In genomic region chr1:63317007-63317813, GRCh38 we compare ENCODE assay signal across 1 cellular context.
A peak's percentile ranks its signal among the peaks of the same experiment; 100 is the strongest.
TF ChIP-seq lines count a peak whose summit lies in the region.

No MANE protein-coding gene starts in this region.

TF ChIP-seq in K562, 482 proteins besides CTCF, POLR2A, EP300 and RAD21 (continued from another document and continues in another):
- peak; percentile 70 for TF ChIP-seq CTCFL (IDR thresholded peaks at IDR 0.05; ENCODE audit: borderline replicate concordance, insufficient read depth, low read depth, low read length, poor library complexity, severe bottlenecking)
- TF ChIP-seq CREB3 (tag; conservative IDR thresholded peaks at IDR 0.05; ENCODE audit: low read depth): no peak
- TF ChIP-seq NFRKB (IDR thresholded peaks at IDR 0.05; ENCODE audit: low read depth): no peak
- TF ChIP-seq JUND (IDR thresholded peaks at IDR 0.05; ENCODE audit: borderline replicate concordance, low read depth, low read length): peak; percentile 31; the same call in 1 of the 2 replicates
- no peak; the same call in 2 of the 3 replicates for TF ChIP-seq JUND (tag; IDR thresholded peaks at IDR 0.05; ENCODE audit: borderline replicate concordance, low read depth, low read length)
- TF ChIP-seq CEBPB (tag; IDR thresholded peaks at IDR 0.05): no peak
- no peak for TF ChIP-seq ZNF282 (CRISPR knock-in tag; IDR thresholded peaks at IDR 0.05)
- peak; percentile 26; the same call in 1 of the 2 replicates for TF ChIP-seq KAT7 (CRISPR knock-in tag; IDR thresholded peaks at IDR 0.05; ENCODE audit: borderline replicate concordance)
- TF ChIP-seq HES1 (IDR thresholded peaks at IDR 0.05; ENCODE audit: low read depth): no peak
- peak; percentile 66 for TF ChIP-seq CXXC5 (CRISPR knock-in tag; IDR thresholded peaks at IDR 0.05)
- no peak for TF ChIP-seq ZNF780A (CRISPR knock-in tag; IDR thresholded peaks at IDR 0.05)
- no peak for TF ChIP-seq PRPF4 (IDR thresholded peaks at IDR 0.05; ENCODE audit: insufficient read depth, low read depth, low read length, poor library complexity, severe bottlenecking)
- TF ChIP-seq ARID3A (IDR thresholded peaks at IDR 0.05; ENCODE audit: borderline replicate concordance, low read depth, low read length): no peak
- no peak for TF ChIP-seq TEAD1 (CRISPR knock-in tag; IDR thresholded peaks at IDR 0.05)
- peak; percentile 64; the same call in 1 of the 2 replicates for TF ChIP-seq ZNF263 (CRISPR knock-in tag; IDR thresholded peaks at IDR 0.05; ENCODE audit: borderline replicate concordance)
- TF ChIP-seq ZHX1 (conservative IDR thresholded peaks at IDR 0.05; ENCODE audit: low read length): no peak
- peak in 1 of 2 experiments; percentile 54; a peak in 1 of 4 replicates for TF ChIP-seq RCOR1 (IDR thresholded peaks at IDR 0.05; ENCODE audit: borderline replicate concordance in 1 of 2, low read depth in 2 of 2, low read length in 2 of 2)
- no peak for TF ChIP-seq ZNF280A (IDR thresholded peaks at IDR 0.05; ENCODE audit: low read depth, partially characterized antibody)
- TF ChIP-seq GABPB2 (CRISPR knock-in tag; conservative IDR thresholded peaks at IDR 0.05): no peak
- TF ChIP-seq UBTF (IDR thresholded peaks at IDR 0.05; ENCODE audit: borderline replicate concordance in 1 of 2, low read depth in 2 of 2, low read length in 2 of 2): peak in 1 of 2 experiments; percentile 92; a peak in 3 of 4 replicates
- TF ChIP-seq TARDBP (IDR thresholded peaks at IDR 0.05): no peak
- TF ChIP-seq ZNF324 (CRISPR knock-in tag; IDR thresholded peaks at IDR 0.05): no peak
- peak; percentile 60; the same call in 1 of the 2 replicates for TF ChIP-seq ETV5 (CRISPR knock-in tag; IDR thresholded peaks at IDR 0.05; ENCODE audit: low read depth)
- TF ChIP-seq CREM (IDR thresholded peaks at IDR 0.05; ENCODE audit: low read depth): peak; percentile 41; the same call in 1 of the 2 replicates
- TF ChIP-seq ZNF655 (CRISPR knock-in tag; IDR thresholded peaks at IDR 0.05): no peak
- TF ChIP-seq KAT8 (IDR thresholded peaks at IDR 0.05; ENCODE audit: low read depth): no peak
- no peak for TF ChIP-seq E2F8 (IDR thresholded peaks at IDR 0.05; ENCODE audit: low read depth, partially characterized antibody)
- TF ChIP-seq NRF1 (conservative IDR thresholded peaks at IDR 0.05 in 1 of 2, IDR thresholded peaks at IDR 0.05 in 1 of 2): peak in 1 of 2 experiments; percentile 57; a peak in 3 of 4 replicates
- TF ChIP-seq RERE (CRISPR knock-in tag; IDR thresholded peaks at IDR 0.05; ENCODE audit: borderline replicate concordance): no peak
